In genomic region chr3:160671231-160671630, GRCh38 we compare ENCODE assay signal across 1 cellular context.
TF ChIP-seq lines count a peak whose summit lies in the region.

No MANE protein-coding gene starts in this region.

TF ChIP-seq in GM23338, 12 proteins besides CTCF, POLR2A, EP300 and RAD21 (continued from another document):
- TF ChIP-seq ZNF462 (CRISPR knock-in tag; IDR thresholded peaks at IDR 0.05) (no peak), ETS1 (IDR thresholded peaks at IDR 0.05) (no peak)
